20 cellular contexts compared by ENCODE assay signal in genomic region chr4:5638976-5639375, GRCh38.
A peak's percentile ranks its signal among the peaks of the same experiment; 100 is the strongest.
DNase-seq lines count a peak whose midpoint lies in the region; ATAC-seq and TF ChIP-seq lines count a peak whose summit lies in the region.
"Had no signal": no experiment of that assay in that cellular context is flagged by ENCODE, and none has a peak within 500 bp of the region (broad histone marks: within the 10 kb centered on the region; RNA-seq: fewer than 3 reads in every experiment).

No MANE protein-coding gene starts in this region.

- H3K27me3 ChIP-seq in adipocyte (replicated peaks; ENCODE audit: control insufficient read depth, insufficient read depth, low read length) = no peaks in the 10 kb centered on the region
- no peaks in the 10 kb centered on the region for H3K27me3 ChIP-seq in smooth muscle cell (ENCODE audit: low read depth)
- H3K27me3 ChIP-seq: left lung, Peyer's patch had no signal

- DNase-seq in HCEC 1CT (peak; percentile 56), adipocyte (ENCODE audit: low read depth) (peak; percentile 24), foreskin fibroblast (peak; percentile 41 to 74), smooth muscle cell (lab: John Stamatoyannopoulos, UW; ENCODE audit: unreplicated experiment) (no peak), SK-N-DZ (ENCODE audit: low spot score) (no peak), SKM-1 (lab: John Stamatoyannopoulos, UW; ENCODE audit: unreplicated experiment) (no peak)
- DNase-seq: activated CD4-positive, CD25-positive, alpha-beta regulatory T cell; activated effector memory CD4-positive, alpha-beta T cell treated with Interleukin-2 at 50 U/mL for 16 hours; anterior cingulate cortex; DMS79; KG1; left lung; NCI-H1092 treated with DMSO at 0.1 percent for 48 hours; NCI-H2171; NCI-H774; Peyer's patch; small intestine; T-helper 17 cell had no signal

- no peak overlapping the region for H3K9ac ChIP-seq in adipocyte (ENCODE audit: low read length)
- H3K9ac ChIP-seq in smooth muscle cell (ENCODE audit: low read depth) = peak overlapping the region; percentile 51

- peaks cover 22% of the 10 kb centered on the region for H3K4me1 ChIP-seq in adipocyte (ENCODE audit: control insufficient read depth, insufficient read depth, low read length)
- H3K4me1 ChIP-seq in smooth muscle cell (ENCODE audit: low read depth) = no peaks in the 10 kb centered on the region
- H3K4me1 ChIP-seq: left lung, Peyer's patch had no signal

- no peaks in the 10 kb centered on the region for H3F3A ChIP-seq in smooth muscle cell (ENCODE audit: low read depth)

- WGBS in smooth muscle cell (ENCODE audit: low lambda C conversion rate) = 66% methylated on average over 4 of the region's 4 CpGs

- peak overlapping the region; percentile 83 for H3K27ac ChIP-seq in smooth muscle cell (ENCODE audit: low read depth)
- H3K27ac ChIP-seq: left lung, Peyer's patch had no signal

- H2AFZ ChIP-seq in smooth muscle cell (ENCODE audit: low read depth) = no peak overlapping the region

- ATAC-seq in GM18498 (IDR thresholded peaks at IDR 0.05; ENCODE audit: unreplicated experiment) = no peak
- ATAC-seq: left lung; stimulated activated memory B cell treated with anti-CD40 and anti-IgM and Interleukin-4, amounts not matched to agents 10 μg/mL and 1 μg/mL and 100 μg/mL, for 72 hours; T-helper 17 cell had no signal

- TF ChIP-seq CTCF in foreskin fibroblast (IDR thresholded peaks at IDR 0.05; ENCODE audit: low read depth, low read length) = no peak
- no peak for TF ChIP-seq CTCF in smooth muscle cell (IDR thresholded peaks at IDR 0.05; ENCODE audit: borderline replicate concordance, insufficient read depth, poor library complexity, severe bottlenecking)

- H3K4me3 ChIP-seq in adipocyte (ENCODE audit: low read length) (no peak overlapping the region), foreskin fibroblast (ENCODE audit: low read depth in 1 of 2, low read length in 2 of 2) (no peak overlapping the region), smooth muscle cell (no peak overlapping the region)
- H3K4me3 ChIP-seq: left lung, Peyer's patch had no signal

- H3K4me2 ChIP-seq in smooth muscle cell = peak overlapping the region; percentile 8

- H3K36me3 ChIP-seq in adipocyte (ENCODE audit: control insufficient read depth, insufficient read depth, low read length, severe bottlenecking) (peaks cover 21% of the 10 kb centered on the region), smooth muscle cell (ENCODE audit: low read depth) (peaks cover 14% of the 10 kb centered on the region)
- H3K36me3 ChIP-seq: Peyer's patch had no signal

- no peaks in the 10 kb centered on the region for H4K20me1 ChIP-seq in smooth muscle cell (ENCODE audit: low read depth)

- no peaks in the 10 kb centered on the region for H3K9me3 ChIP-seq in adipocyte (ENCODE audit: control insufficient read depth, low read length)
- H3K9me3 ChIP-seq in smooth muscle cell (replicated peaks; ENCODE audit: low read depth) = no peaks in the 10 kb centered on the region
- H3K9me3 ChIP-seq: left lung, Peyer's patch had no signal

- H3K79me2 ChIP-seq in smooth muscle cell (ENCODE audit: low read depth) = no peaks in the 10 kb centered on the region

Comparison
In these comparisons a context has a peak if more than half of its experiments do, and no peak if none do; other contexts are left out.
1. DNase-seq: peak in HCEC 1CT (single experiment), adipocyte (single experiment) and foreskin fibroblast (2 of 2); none in smooth muscle cell (single experiment), SK-N-DZ (single experiment) and SKM-1 (single experiment).